In the genomic region with DNA sequence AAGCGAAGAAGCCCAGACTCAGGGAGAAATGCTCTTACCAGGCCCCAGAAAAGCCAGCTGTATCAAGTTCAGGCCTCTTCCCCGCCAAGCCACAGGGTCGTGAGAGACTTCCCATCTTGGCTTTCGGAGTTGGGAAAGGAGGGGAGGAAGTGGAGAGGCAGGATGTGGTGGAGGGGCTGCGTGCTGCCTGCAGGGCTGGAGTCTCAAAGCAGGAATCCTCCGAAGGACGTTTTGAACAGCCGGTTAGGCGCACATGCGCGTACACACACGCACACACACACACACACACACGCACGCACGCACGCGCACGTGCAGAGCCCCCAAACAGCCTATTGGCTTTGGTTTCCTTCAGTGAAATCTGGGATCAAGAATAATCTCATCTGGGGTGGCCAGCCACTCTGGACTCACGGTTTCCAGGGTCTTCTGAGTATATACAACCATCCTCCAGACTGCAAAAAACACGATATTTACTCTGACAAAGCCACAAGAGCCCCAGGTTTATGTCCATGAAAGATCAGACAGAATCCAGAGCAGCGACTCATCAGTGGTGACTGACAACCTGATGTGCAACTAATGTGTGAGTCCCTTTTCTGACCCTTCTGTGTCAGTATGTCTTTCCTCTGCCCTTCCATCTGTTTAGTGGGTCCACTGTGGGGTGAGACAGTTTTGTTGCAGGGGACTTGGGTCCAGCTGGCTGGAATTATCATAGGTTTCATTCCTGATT, we compare ENCODE assay signal across 8 cellular contexts.
DNase-seq lines count a peak whose midpoint lies in the region; ATAC-seq and TF ChIP-seq lines count a peak whose summit lies in the region.

No MANE protein-coding gene starts in this region.

- H3K4me1 ChIP-seq in right cardiac atrium (ENCODE audit: control insufficient read depth, insufficient read depth, low read length): peaks cover 3% of the 10 kb centered on the region
- peaks cover 0 to 5% (median 0%) of the 10 kb centered on the region in 4 donors for H3K4me1 ChIP-seq in stomach

- H3K9me3 ChIP-seq in right cardiac atrium (ENCODE audit: control insufficient read depth, low read length) (no peaks in the 10 kb centered on the region), stomach (no peaks in the 10 kb centered on the region)

- H3K4me3 ChIP-seq in right cardiac atrium (ENCODE audit: low read length): no peak overlapping the region
- H3K4me3 ChIP-seq in stomach: no peak overlapping the region
- no peak overlapping the region for H3K4me3 ChIP-seq in H7 (ENCODE audit: insufficient read depth, low read depth, low read length)

- no peak for TF ChIP-seq CTCF in stomach (IDR thresholded peaks at IDR 0.05)

- H3K4me1 Mint-ChIP-seq in T-helper 1 cell treated with Interleukin-12 subunit alpha and Interleukin-12 subunit beta and Interleukin-4 antibody, amounts not matched to agents 30 μg/mL and 1 μg/mL, for 36 hours (ENCODE audit: low read depth): peaks cover 33% of the 10 kb centered on the region
- H3K4me1 Mint-ChIP-seq in activated T-helper 1 cell treated with anti-CD3 and anti-CD28 coated beads, Interleukin-12 subunit alpha, Interleukin-12 subunit beta, Interleukin-2, Interleukin-4 antibody, amounts not matched to agents 30 ng/mL and 10 ng/mL and 1 ng/mL, durations not matched to agents 14 hours and 24 hours and 36 hours (ENCODE audit: low read depth): peaks cover 31% of the 10 kb centered on the region

- peak overlapping the region; percentile 7 for H3K4me3 Mint-ChIP-seq in T-helper 1 cell treated with Interleukin-12 subunit alpha and Interleukin-12 subunit beta and Interleukin-4 antibody, amounts not matched to agents 30 μg/mL and 1 μg/mL, for 36 hours
- H3K4me3 Mint-ChIP-seq in activated T-helper 1 cell treated with anti-CD3 and anti-CD28 coated beads, Interleukin-12 subunit alpha, Interleukin-12 subunit beta, Interleukin-2, Interleukin-4 antibody, amounts not matched to agents 30 ng/mL and 10 ng/mL and 1 ng/mL, durations not matched to agents 14 hours and 24 hours and 36 hours: no peak overlapping the region

- H3K9me3 Mint-ChIP-seq in T-helper 1 cell treated with Interleukin-12 subunit alpha and Interleukin-12 subunit beta and Interleukin-4 antibody, amounts not matched to agents 30 μg/mL and 1 μg/mL, for 36 hours: no peaks in the 10 kb centered on the region
- H3K9me3 Mint-ChIP-seq in activated T-helper 1 cell treated with anti-CD3 and anti-CD28 coated beads, Interleukin-12 subunit alpha, Interleukin-12 subunit beta, Interleukin-2, Interleukin-4 antibody, amounts not matched to agents 30 ng/mL and 10 ng/mL and 1 ng/mL, durations not matched to agents 14 hours and 24 hours and 36 hours: no peaks in the 10 kb centered on the region

- peaks cover 2% of the 10 kb centered on the region for H3K36me3 Mint-ChIP-seq in T-helper 1 cell treated with Interleukin-12 subunit alpha and Interleukin-12 subunit beta and Interleukin-4 antibody, amounts not matched to agents 30 μg/mL and 1 μg/mL, for 36 hours (ENCODE audit: low read depth)
- H3K36me3 Mint-ChIP-seq in activated T-helper 1 cell treated with anti-CD3 and anti-CD28 coated beads, Interleukin-12 subunit alpha, Interleukin-12 subunit beta, Interleukin-2, Interleukin-4 antibody, amounts not matched to agents 30 ng/mL and 10 ng/mL and 1 ng/mL, durations not matched to agents 14 hours and 24 hours and 36 hours (ENCODE audit: low read depth): peaks cover 2% of the 10 kb centered on the region

- no peak for TF ChIP-seq POLR2A in stomach (IDR thresholded peaks at IDR 0.05)

- H3K27me3 ChIP-seq in right cardiac atrium (ENCODE audit: control insufficient read depth, insufficient read depth) (no peaks in the 10 kb centered on the region), stomach (no peaks in the 10 kb centered on the region), H7 (ENCODE audit: control insufficient read depth, insufficient read depth, low read length) (no peaks in the 10 kb centered on the region)

- peak overlapping the region; percentile 61 for H3K27ac Mint-ChIP-seq in T-helper 1 cell treated with Interleukin-12 subunit alpha and Interleukin-12 subunit beta and Interleukin-4 antibody, amounts not matched to agents 30 μg/mL and 1 μg/mL, for 36 hours
- H3K27ac Mint-ChIP-seq in activated T-helper 1 cell treated with anti-CD3 and anti-CD28 coated beads, Interleukin-12 subunit alpha, Interleukin-12 subunit beta, Interleukin-2, Interleukin-4 antibody, amounts not matched to agents 30 ng/mL and 10 ng/mL and 1 ng/mL, durations not matched to agents 14 hours and 24 hours and 36 hours: peak overlapping the region; percentile 44

- peak; percentile 66 to 71 for ATAC-seq in right cardiac atrium

- WGBS in right cardiac atrium: 22% methylated on average over 21 of the region's 21 CpGs
- 33 to 78% (median 52%) methylated on average over 14 to 21 of the region's 21 CpGs for WGBS in stomach, 5 donors

- H3K36me3 ChIP-seq in stomach (no peaks in the 10 kb centered on the region), H7 (replicated peaks; ENCODE audit: control insufficient read depth, insufficient read depth, low read length) (no peaks in the 10 kb centered on the region)

- intact Hi-C loops in activated T-helper 1 cell treated with anti-CD3 and anti-CD28 coated beads, Interleukin-12 subunit alpha, Interleukin-12 subunit beta, Interleukin-2, Interleukin-4 antibody, amounts not matched to agents 30 ng/mL and 10 ng/mL and 1 ng/mL, durations not matched to agents 14 hours and 24 hours and 36 hours (cut with micrococcal nuclease): loop anchor here (1.0 kb wide), 1 partner anchor 9 kb away; no protein-coding TSS in a partner anchor
- intact Hi-C loops in right cardiac atrium (cut with DNase I) (no loop called here), stomach (cut with DNase I; ENCODE audit: low total_unique reads) (no loop called here)

- TF ChIP-seq EP300 in stomach (IDR thresholded peaks at IDR 0.05): no peak

- DNase-seq in T-helper 1 cell (no peak), right cardiac atrium (peak; percentile 44 to 80 (median 77)), stomach (no peak), H7 (no peak), DMS79 (lab: John Stamatoyannopoulos, UW) (no peak)
- DNase-seq in activated T-helper 1 cell treated with anti-CD3 and anti-CD28 coated beads, Interleukin-12 subunit alpha, Interleukin-12 subunit beta, Interleukin-2, Interleukin-4 antibody, amounts not matched to agents 30 ng/mL and 10 ng/mL and 1 ng/mL, durations not matched to agents 14 hours and 24 hours and 36 hours (ENCODE audit: low spot score): no peak
- DNase-seq in stimulated activated naive CD4-positive, alpha-beta T cell treated with Interleukin-2 at 50 U/mL for 16 hours (lab: John Stamatoyannopoulos, UW): no peak

- H3K27me3 Mint-ChIP-seq in T-helper 1 cell treated with Interleukin-12 subunit alpha and Interleukin-12 subunit beta and Interleukin-4 antibody, amounts not matched to agents 30 μg/mL and 1 μg/mL, for 36 hours (ENCODE audit: low read depth): no peaks in the 10 kb centered on the region
- no peaks in the 10 kb centered on the region for H3K27me3 Mint-ChIP-seq in activated T-helper 1 cell treated with anti-CD3 and anti-CD28 coated beads, Interleukin-12 subunit alpha, Interleukin-12 subunit beta, Interleukin-2, Interleukin-4 antibody, amounts not matched to agents 30 ng/mL and 10 ng/mL and 1 ng/mL, durations not matched to agents 14 hours and 24 hours and 36 hours (ENCODE audit: insufficient read depth)

- H3K27ac ChIP-seq in right cardiac atrium (ENCODE audit: low read length) (no peak overlapping the region), stomach (peak overlapping the region in 3 of 5 donors; percentile 5 to 38 (median 22))

Comparison
In these comparisons a context has a peak if more than half of its experiments do, and no peak if none do; other contexts are left out.
1. DNase-seq: peak in right cardiac atrium (3 of 3); none in T-helper 1 cell (0 of 5), activated T-helper 1 cell treated with anti-CD3 and anti-CD28 coated beads, Interleukin-12 subunit alpha, Interleukin-12 subunit beta, Interleukin-2, Interleukin-4 antibody, amounts not matched to agents 30 ng/mL and 10 ng/mL and 1 ng/mL, durations not matched to agents 14 hours and 24 hours and 36 hours (single experiment), stomach (single experiment), stimulated activated naive CD4-positive, alpha-beta T cell treated with Interleukin-2 at 50 U/mL for 16 hours (single experiment), H7 (single experiment) and DMS79 (single experiment).